7 cellular contexts compared by ENCODE assay signal in the genomic region with DNA sequence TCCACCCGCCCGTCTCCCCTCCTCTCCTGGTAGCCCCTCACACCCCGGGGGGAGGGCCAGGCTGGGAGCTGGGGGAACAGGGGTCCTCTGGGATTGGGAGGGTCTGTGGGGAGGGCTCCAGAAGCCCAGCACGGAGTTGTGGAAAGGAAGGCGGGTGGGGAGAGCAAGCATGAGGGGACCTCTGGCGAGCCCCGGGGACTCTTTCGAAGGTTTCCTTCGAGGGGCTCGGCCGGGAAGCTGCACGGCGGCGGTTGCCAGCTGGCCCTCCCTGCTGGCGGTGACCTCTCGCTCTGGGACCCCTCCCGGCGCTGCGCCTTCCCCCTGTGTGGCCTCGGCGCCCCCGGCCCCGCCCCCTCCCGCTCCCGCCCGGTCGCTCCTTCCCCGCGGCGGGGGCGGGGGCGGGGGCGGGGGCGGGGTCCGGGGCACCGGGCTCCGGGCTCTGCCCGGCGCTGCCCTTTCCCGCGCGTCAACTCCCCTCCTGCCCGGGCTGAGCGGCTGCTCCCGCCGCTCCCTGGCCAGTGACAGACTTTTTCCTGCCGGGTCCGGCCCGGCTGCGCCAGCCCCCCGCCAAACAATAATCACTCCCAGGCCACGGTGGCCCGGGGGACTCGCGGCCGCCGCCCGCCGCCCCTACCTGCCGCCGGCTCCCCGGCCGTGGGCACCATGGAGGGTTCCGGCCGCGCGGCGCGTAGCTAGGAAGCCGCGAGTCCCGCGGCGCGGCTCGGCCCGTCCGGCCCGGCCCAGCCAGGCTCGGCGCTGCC. TPM values are rescaled to one million over a fixed set of nuclear protein-coding genes. Genes with fewer than 3 reads are reported as not detected.
DNase-seq lines count a peak whose midpoint lies in the region; ATAC-seq and TF ChIP-seq lines count a peak whose summit lies in the region.
"Had no signal": no experiment of that assay in that cellular context is flagged by ENCODE, and none has a peak within 500 bp of the region (broad histone marks: within the 10 kb centered on the region; RNA-seq: fewer than 3 reads in every experiment).

No MANE protein-coding gene starts in this region.

- no peak overlapping the region for H3K27ac Mint-ChIP-seq in neural progenitor cell

- dilution Hi-C loops in mammary epithelial cell (cut with HindIII; ENCODE audit: low sequenced_read_pairs), result no loop called here

- H3K4me1 Mint-ChIP-seq in neural progenitor cell, result peaks cover 46% of the 10 kb centered on the region

- POLR2A ChIA-PET in GM10248 (lab: Yijun Ruan, JAX), result interaction anchor here (0.6 to 1.6 kb wide), 3 partner anchors 19 to 30 kb away, joined by 3 read pairs; a partner anchor contains a TSS

- in situ Hi-C loops in mammary epithelial cell (cut with MboI; ENCODE audit: low sequenced_read_pairs in 2 of 2), result no loop called here

- DNase-seq in mammary epithelial cell (no peak), neural progenitor cell (ENCODE audit: low spot score) (peak; percentile 69), NK-92 (lab: John Stamatoyannopoulos, UW; ENCODE audit: unreplicated experiment) (no peak), GM10248 (ENCODE audit: extremely low spot score) (no peak)
- no peak for DNase-seq in activated CD4-positive, alpha-beta T cell treated with anti-CD3 and anti-CD28 coated beads, Interleukin-2, amount 50 U/mL, for 4 hours

- TF ChIP-seq CTCF in mammary epithelial cell (conservative IDR thresholded peaks at IDR 0.05 in 1 of 2, IDR thresholded peaks at IDR 0.05 in 1 of 2; ENCODE audit: extremely low read depth in 1 of 2, insufficient read depth in 1 of 2, low read depth in 1 of 2, low read length in 2 of 2), result no peak
- TF ChIP-seq CTCF in neural progenitor cell (IDR thresholded peaks at IDR 0.05), result no peak
- no peak for TF ChIP-seq CTCF in GM10248 (IDR thresholded peaks at IDR 0.05; ENCODE audit: control extremely low read depth, extremely low read depth, low read depth, missing control alignments)

- peak overlapping the region; percentile 86 for H3K4me3 Mint-ChIP-seq in neural progenitor cell

- peak; percentile 5 for ATAC-seq in GM21423 (IDR thresholded peaks at IDR 0.05; ENCODE audit: unreplicated experiment)

- H3K79me2 ChIP-seq in mammary epithelial cell (ENCODE audit: insufficient read depth, low read length) (peaks cover 58% of the 10 kb centered on the region), neural progenitor cell (ENCODE audit: low read depth) (no peaks in the 10 kb centered on the region)

- no peaks in the 10 kb centered on the region for H3K27me3 ChIP-seq in mammary epithelial cell (ENCODE audit: insufficient read depth, low read length)
- peaks cover 78% of the 10 kb centered on the region for H3K27me3 ChIP-seq in neural progenitor cell

- H3K9me3 Mint-ChIP-seq in neural progenitor cell, result no peaks in the 10 kb centered on the region

- BruUV-seq in mammary epithelial cell (replicated peaks; lab: Mats Ljungman, UMichigan), result no TSS peak

- CTCF ChIA-PET in mammary epithelial cell (lab: Charles Lee; ENCODE audit: low non-redundant PET) (no interaction called here), GM10248 (lab: Yijun Ruan, JAX) (interaction anchor here (1.7 to 42.5 kb wide), 5 partner anchors 5 to 257 kb away, joined by 4 to 1573 read pairs (median 31); a partner anchor contains a TSS)

- H2AFZ ChIP-seq in mammary epithelial cell (ENCODE audit: low read depth, low read length) (no peak overlapping the region), neural progenitor cell (replicated peaks) (no peak overlapping the region)

- H3K4me2 ChIP-seq in mammary epithelial cell (ENCODE audit: insufficient read depth, low read depth, low read length) (peak overlapping the region; percentile 81), neural progenitor cell (peak overlapping the region; percentile 92)

- intact Hi-C loops in mammary epithelial cell (cut with micrococcal nuclease), result no loop called here

- peaks cover 3% of the 10 kb centered on the region for H3K36me3 ChIP-seq in mammary epithelial cell (ENCODE audit: insufficient read depth, low read length)
- H3K36me3 ChIP-seq in neural progenitor cell, result no peaks in the 10 kb centered on the region

- H3K9me3 ChIP-seq in mammary epithelial cell (replicated peaks; ENCODE audit: insufficient read depth, low read length) (no peaks in the 10 kb centered on the region), neural progenitor cell (ENCODE audit: low read depth) (no peaks in the 10 kb centered on the region)

- H3K9ac ChIP-seq in mammary epithelial cell (ENCODE audit: insufficient read depth, low read length) (peak overlapping the region; percentile 27), neural progenitor cell (no peak overlapping the region)

- H3K27me3 Mint-ChIP-seq in neural progenitor cell (ENCODE audit: insufficient read depth, low read depth), result peaks cover 26% of the 10 kb centered on the region

- WGBS in mammary epithelial cell (ENCODE audit: low coverage, missing lambda C conversion rate), result no CpG with 5 or more reads among the region's 81 CpGs

- H4K20me1 ChIP-seq in mammary epithelial cell (ENCODE audit: insufficient read depth, low read length) (no peaks in the 10 kb centered on the region), neural progenitor cell (ENCODE audit: low read depth) (peaks cover 16% of the 10 kb centered on the region)

- H3K4me3 ChIP-seq in mammary epithelial cell (replicated peaks in 1 of 3; ENCODE audit: insufficient read depth in 1 of 3, low read depth in 2 of 3, low read length in 3 of 3) (peak overlapping the region; percentile 39 to 72 (median 66)), neural progenitor cell (peak overlapping the region; percentile 88)

- H3K27ac ChIP-seq in mammary epithelial cell (ENCODE audit: insufficient read depth, low read depth, low read length), result no peak overlapping the region
- no peak overlapping the region for H3K27ac ChIP-seq in neural progenitor cell

- H3F3A ChIP-seq in neural progenitor cell (ENCODE audit: low read depth), result peaks cover 46% of the 10 kb centered on the region

- H3K4me1 ChIP-seq in mammary epithelial cell (ENCODE audit: insufficient read depth, low read length), result peaks cover 47% of the 10 kb centered on the region
- peaks cover 52% of the 10 kb centered on the region for H3K4me1 ChIP-seq in neural progenitor cell

- no peaks in the 10 kb centered on the region for H3K36me3 Mint-ChIP-seq in neural progenitor cell

RNA-seq across cellular contexts. Expression of a gene that starts 1.0 kb away (rescaled TPM):
- 10 to 100 TPM in 1 of 2 donors, 1 to 10 TPM in 1; 8.3 to 12.5 TPM for total RNA-seq in mammary epithelial cell
- polyA plus RNA-seq in mammary epithelial cell, result 15.4 TPM
- polyA minus RNA-seq in mammary epithelial cell, result 21.4 TPM
- 2.0 and 3.7 TPM in 2 replicates for total RNA-seq in neural progenitor cell (ENCODE audit: low replicate concordance)
- total RNA-seq: temporal lobe had no signal

RNA-seq across cellular contexts. Expression of a gene that starts 19.1 kb away (rescaled TPM):
- 10 to 100 TPM; 39.2 to 75.2 TPM for total RNA-seq in mammary epithelial cell
- polyA plus RNA-seq in mammary epithelial cell, result 86.3 TPM
- polyA minus RNA-seq in mammary epithelial cell, result 5.9 TPM
- 1.1 and 17.8 TPM in 2 replicates for total RNA-seq in neural progenitor cell (ENCODE audit: low replicate concordance)

RNA-seq across cellular contexts. Expression of a gene that starts 19.4 kb away (rescaled TPM):
- total RNA-seq in mammary epithelial cell, result 10 to 100 TPM in 1 of 2 donors, 1 to 10 TPM in 1; 6.5 to 17.2 TPM
- 15.4 TPM for polyA plus RNA-seq in mammary epithelial cell
- 4.8 TPM for polyA minus RNA-seq in mammary epithelial cell
- 10.4 and 37.5 TPM in 2 replicates for total RNA-seq in neural progenitor cell (ENCODE audit: low replicate concordance)

RNA-seq across cellular contexts. Expression of a gene that starts 29.2 kb away (rescaled TPM):
- total RNA-seq in mammary epithelial cell (100 to 1,000 TPM; 178 to 182 TPM), neural progenitor cell (ENCODE audit: low replicate concordance) (102 and 189 TPM in 2 replicates)
- polyA plus RNA-seq in mammary epithelial cell, result 331 TPM
- 255 TPM for polyA minus RNA-seq in mammary epithelial cell

RNA-seq across cellular contexts. Expression of a gene that starts 31.5 kb away (rescaled TPM):
- total RNA-seq in mammary epithelial cell (under 1 TPM in 1 of 2 donors, not detected in 1; 0.17 TPM), neural progenitor cell (ENCODE audit: low replicate concordance) (0.15 and 1.1 TPM in 2 replicates)
- not detected for polyA plus RNA-seq in mammary epithelial cell
- not detected for polyA minus RNA-seq in mammary epithelial cell
